ENCODE assay signal across 27 cellular contexts in the genomic region with DNA sequence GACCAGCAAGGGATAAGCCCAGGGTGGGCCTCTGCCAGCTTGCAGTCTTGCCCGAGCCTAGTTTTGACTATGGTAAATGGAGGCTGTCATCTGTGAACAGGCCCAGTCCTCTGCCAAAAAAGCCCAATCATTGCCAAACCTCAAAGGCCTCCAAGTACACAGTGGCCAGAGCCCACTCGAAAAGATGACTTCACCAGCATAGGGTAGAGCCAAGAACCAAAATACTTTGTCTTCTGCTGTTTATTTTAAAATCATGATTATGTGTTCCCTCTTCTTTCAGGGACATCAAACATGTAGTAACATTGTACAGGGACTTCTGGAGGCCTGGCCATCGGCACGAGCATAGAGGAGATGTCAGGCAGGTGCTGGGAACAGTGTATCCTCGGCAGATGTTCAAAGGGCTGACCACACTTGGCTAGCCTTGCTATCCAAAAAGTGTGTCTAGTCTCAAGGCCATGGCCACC.
DNase-seq lines count a peak whose midpoint lies in the region; ATAC-seq and TF ChIP-seq lines count a peak whose summit lies in the region.
"Had no signal": no experiment of that assay in that cellular context is flagged by ENCODE, and none has a peak within 500 bp of the region (broad histone marks: within the 10 kb centered on the region; RNA-seq: fewer than 3 reads in every experiment).

No MANE protein-coding gene starts in this region.

- intact Hi-C loops in right cardiac atrium (cut with DNase I) = no loop called here

- H3K36me3 Mint-ChIP-seq in stimulated activated memory B cell treated with anti-CD40 and anti-IgM and Interleukin-4, amounts not matched to agents 10 μg/mL and 1 μg/mL and 100 μg/mL, for 72 hours = no peaks in the 10 kb centered on the region
- H3K36me3 Mint-ChIP-seq: activated naive CD8-positive, alpha-beta T cell; natural killer cell had no signal

- H3K36me3 ChIP-seq in MG63 = no peaks in the 10 kb centered on the region
- H3K36me3 ChIP-seq: brain microvascular endothelial cell, colonic mucosa, ovary had no signal

- H3K4me3 ChIP-seq in MG63 = no peak overlapping the region
- H3K4me3 ChIP-seq in coronary artery = no peak overlapping the region
- no peak overlapping the region for H3K4me3 ChIP-seq in right cardiac atrium (ENCODE audit: low read length)
- H3K4me3 ChIP-seq: colonic mucosa, GM12878, ovary had no signal

- H3K4me3 Mint-ChIP-seq in stimulated activated memory B cell treated with anti-CD40 and anti-IgM and Interleukin-4, amounts not matched to agents 10 μg/mL and 1 μg/mL and 100 μg/mL, for 72 hours = no peak overlapping the region
- H3K4me3 Mint-ChIP-seq: activated naive CD8-positive, alpha-beta T cell; CD8-positive, alpha-beta memory T cell; natural killer cell had no signal

- peak; percentile 76 to 92 for ATAC-seq in right cardiac atrium
- ATAC-seq in stimulated activated memory B cell treated with anti-CD40 and anti-IgM and Interleukin-4, amounts not matched to agents 10 μg/mL and 1 μg/mL and 100 μg/mL, for 72 hours = peak; percentile 48
- ATAC-seq in HG03571 (IDR thresholded peaks at IDR 0.05; ENCODE audit: unreplicated experiment) = no peak
- ATAC-seq: GM12878, natural killer cell had no signal

- H3K27me3 Mint-ChIP-seq in stimulated activated memory B cell treated with anti-CD40 and anti-IgM and Interleukin-4, amounts not matched to agents 10 μg/mL and 1 μg/mL and 100 μg/mL, for 72 hours = peaks cover 30% of the 10 kb centered on the region

- H3K4me1 Mint-ChIP-seq in stimulated activated memory B cell treated with anti-CD40 and anti-IgM and Interleukin-4, amounts not matched to agents 10 μg/mL and 1 μg/mL and 100 μg/mL, for 72 hours = peaks cover 23% of the 10 kb centered on the region
- H3K4me1 Mint-ChIP-seq: CD8-positive, alpha-beta memory T cell; natural killer cell had no signal

- H3K9me3 ChIP-seq in MG63 = no peaks in the 10 kb centered on the region
- H3K9me3 ChIP-seq in right cardiac atrium (ENCODE audit: control insufficient read depth, low read length) = no peaks in the 10 kb centered on the region
- H3K9me3 ChIP-seq: colonic mucosa, ovary had no signal

- H3K27me3 ChIP-seq in MG63 (no peaks in the 10 kb centered on the region), right cardiac atrium (ENCODE audit: control insufficient read depth, insufficient read depth) (no peaks in the 10 kb centered on the region)
- H3K27me3 ChIP-seq: brain microvascular endothelial cell, colonic mucosa, ovary had no signal

- H3K27ac ChIP-seq in coronary artery (peak overlapping the region; percentile 10 to 81), right cardiac atrium (ENCODE audit: low read length) (no peak overlapping the region)
- H3K27ac ChIP-seq: brain microvascular endothelial cell, colonic mucosa, ovary had no signal

- H3K27ac Mint-ChIP-seq in stimulated activated memory B cell treated with anti-CD40 and anti-IgM and Interleukin-4, amounts not matched to agents 10 μg/mL and 1 μg/mL and 100 μg/mL, for 72 hours = no peak overlapping the region
- H3K27ac Mint-ChIP-seq: activated naive CD8-positive, alpha-beta T cell; CD8-positive, alpha-beta memory T cell; natural killer cell had no signal

- H3K4me1 ChIP-seq in right cardiac atrium (ENCODE audit: control insufficient read depth, insufficient read depth, low read length) = no peaks in the 10 kb centered on the region
- H3K4me1 ChIP-seq: colonic mucosa had no signal

- 51% methylated on average over 5 of the region's 5 CpGs for WGBS in right cardiac atrium

- DNase-seq in MG63 = peak; percentile 91
- DNase-seq in coronary artery (ENCODE audit: low spot score) = peak; percentile 69
- peak in 2 of 3 donors; percentile 33 to 71 for DNase-seq in right cardiac atrium
- no peak for DNase-seq in cerebellar nuclear complex (lab: John Stamatoyannopoulos, UW)
- no peak for DNase-seq in stimulated activated CD4-positive, alpha-beta T cell treated with anti-CD3 and anti-CD28 coated beads, Interleukin-1b, Interleukin-23, amount 100 ng/mL, for 48 hours
- no peak for DNase-seq in COR-L47 (lab: John Stamatoyannopoulos, UW)
- DNase-seq: brain microvascular endothelial cell; CD8-positive, alpha-beta memory T cell; colonic mucosa; DMS53; foreskin fibroblast; GF-D8; GOT3; hypothalamus; islet precursor cell; natural killer cell; NCI-H2171 treated with DMSO at 0.1 percent for 48 hours; NCI-H748 treated with DMSO at 0.1 percent for 48 hours; ovary; SIG-M5; stimulated activated CD4-positive, alpha-beta T cell treated with anti-CD3 and anti-CD28 coated beads, Interleukin-2, amount 100 ng/mL, for 24 hours; stimulated activated naive CD4-positive, alpha-beta T cell; trophoblast cell had no signal

- H3K9me3 Mint-ChIP-seq in stimulated activated memory B cell treated with anti-CD40 and anti-IgM and Interleukin-4, amounts not matched to agents 10 μg/mL and 1 μg/mL and 100 μg/mL, for 72 hours = peaks cover 7% of the 10 kb centered on the region
- H3K9me3 Mint-ChIP-seq: natural killer cell had no signal

- TF ChIP-seq CTCF in coronary artery (IDR thresholded peaks at IDR 0.05) = no peak

Comparison
In these comparisons a context has a peak if more than half of its experiments do, and no peak if none do; other contexts are left out.
1. DNase-seq: peak in MG63 (single experiment), coronary artery (single experiment) and right cardiac atrium (2 of 3); none in cerebellar nuclear complex (0 of 2), stimulated activated CD4-positive, alpha-beta T cell treated with anti-CD3 and anti-CD28 coated beads, Interleukin-1b, Interleukin-23, amount 100 ng/mL, for 48 hours (single experiment) and COR-L47 (single experiment).